17 cellular contexts compared by ENCODE assay signal in the genomic region with DNA sequence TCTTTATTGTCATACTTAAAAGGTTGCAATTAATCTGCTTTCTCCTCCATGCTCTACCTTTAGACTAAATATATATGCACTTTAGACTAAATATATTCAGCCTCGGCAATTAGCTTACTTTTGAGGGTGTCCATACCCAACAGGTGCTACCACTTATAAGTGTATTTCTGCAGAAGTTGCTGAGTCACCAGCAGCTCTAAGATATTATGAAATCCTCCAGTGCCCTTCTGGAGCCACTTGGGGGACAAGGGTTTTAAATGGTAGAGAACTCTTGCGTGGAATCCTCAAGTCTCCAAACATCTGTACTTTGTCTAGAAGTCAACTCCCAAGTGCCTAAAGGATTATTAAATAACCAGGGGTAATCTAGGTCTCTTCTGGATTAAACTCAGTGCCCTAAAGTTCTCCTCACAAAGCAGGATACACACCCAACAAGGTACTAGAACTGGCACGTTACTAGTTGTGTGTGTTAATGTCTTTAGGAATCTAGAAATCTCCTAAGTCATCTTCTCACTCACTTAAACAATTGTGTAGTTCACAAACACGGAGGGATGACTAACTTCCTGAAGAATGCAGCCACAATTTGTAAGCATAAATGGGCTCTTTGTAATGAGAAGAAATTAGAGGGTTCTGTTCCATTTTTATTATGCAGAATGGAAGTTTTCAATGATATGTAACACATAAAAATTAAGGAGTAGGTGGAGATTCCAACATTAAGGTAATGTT.
DNase-seq lines count a peak whose midpoint lies in the region; ATAC-seq and TF ChIP-seq lines count a peak whose summit lies in the region.
"Had no signal": no experiment of that assay in that cellular context is flagged by ENCODE, and none has a peak within 500 bp of the region (broad histone marks: within the 10 kb centered on the region; RNA-seq: fewer than 3 reads in every experiment).

No MANE protein-coding gene starts in this region.

- peak; percentile 9 for DNase-seq in AG08396 (ENCODE audit: low spot score)
- DNase-seq in HFFc6: peak; percentile 9
- peak; percentile 70 for DNase-seq in astrocyte of the hippocampus (ENCODE audit: low read depth, low spot score)
- DNase-seq in kidney glomerular epithelial cell (lab: John Stamatoyannopoulos, UW): peak; percentile 14
- DNase-seq in dorsolateral prefrontal cortex: no peak
- DNase-seq in CD4-positive, alpha-beta memory T cell: no peak
- no peak for DNase-seq in 8988T
- DNase-seq: activated CD4-positive, CD25-positive, alpha-beta regulatory T cell; activated T-cell treated with anti-CD3 and anti-CD28 coated beads, Interleukin-2, amount 50 U/mL, for 24 hours; anterior cingulate cortex; H9; Kasumi-1; naive thymus-derived CD4-positive, alpha-beta T cell; NCI-H510A; small intestine; upper lobe of right lung had no signal

- H3K36me3 ChIP-seq in CD4-positive, alpha-beta memory T cell (ENCODE audit: insufficient read depth, low read length): no peaks in the 10 kb centered on the region
- H3K36me3 ChIP-seq: upper lobe of right lung had no signal

- H3K9me3 Mint-ChIP-seq in HFFc6: no peaks in the 10 kb centered on the region
- no peaks in the 10 kb centered on the region for H3K9me3 Mint-ChIP-seq in CD4-positive, alpha-beta memory T cell
- H3K9me3 Mint-ChIP-seq: activated T-cell treated with anti-CD3 and anti-CD28 coated beads, Interleukin-2, amount 50 U/mL, for 24 hours; H9 had no signal

- H3K4me3 ChIP-seq in dorsolateral prefrontal cortex: no peak overlapping the region
- H3K4me3 ChIP-seq in CD4-positive, alpha-beta memory T cell (ENCODE audit: low read length in 2 of 2): no peak overlapping the region
- H3K4me3 ChIP-seq: upper lobe of right lung had no signal

- H3K36me3 Mint-ChIP-seq in HFFc6 (ENCODE audit: low read depth): no peaks in the 10 kb centered on the region
- peaks cover 6 to 13% of the 10 kb centered on the region in 2 donors for H3K36me3 Mint-ChIP-seq in CD4-positive, alpha-beta memory T cell

- H3K27ac ChIP-seq in dorsolateral prefrontal cortex: no peak overlapping the region
- no peak overlapping the region for H3K27ac ChIP-seq in CD4-positive, alpha-beta memory T cell (ENCODE audit: low read depth, low read length)
- H3K27ac ChIP-seq: upper lobe of right lung had no signal

- no peaks in the 10 kb centered on the region for H3K27me3 Mint-ChIP-seq in HFFc6 (ENCODE audit: insufficient read depth)
- H3K27me3 Mint-ChIP-seq in CD4-positive, alpha-beta memory T cell: no peaks in the 10 kb centered on the region
- H3K27me3 Mint-ChIP-seq: activated T-cell treated with anti-CD3 and anti-CD28 coated beads, Interleukin-2, amount 50 U/mL, for 24 hours; naive thymus-derived CD4-positive, alpha-beta T cell had no signal

- H3K4me3 Mint-ChIP-seq in HFFc6: no peak overlapping the region
- H3K4me3 Mint-ChIP-seq in CD4-positive, alpha-beta memory T cell: no peak overlapping the region
- H3K4me3 Mint-ChIP-seq: activated T-cell treated with anti-CD3 and anti-CD28 coated beads, Interleukin-2, amount 50 U/mL, for 24 hours; H9; naive thymus-derived CD4-positive, alpha-beta T cell had no signal

- intact Hi-C loops in dorsolateral prefrontal cortex (cut with DNase I): no loop called here
- intact Hi-C loops in CD4-positive, alpha-beta memory T cell (cut with micrococcal nuclease): no loop called here

- no peaks in the 10 kb centered on the region for H3K9me3 ChIP-seq in CD4-positive, alpha-beta memory T cell (ENCODE audit: control insufficient read depth in 1 of 2, low read length in 2 of 2)
- H3K9me3 ChIP-seq: upper lobe of right lung had no signal

- no peaks in the 10 kb centered on the region for H3K4me1 ChIP-seq in CD4-positive, alpha-beta memory T cell (ENCODE audit: insufficient read depth, low read length)
- H3K4me1 ChIP-seq: upper lobe of right lung had no signal

- no peak overlapping the region for H3K27ac Mint-ChIP-seq in HFFc6
- H3K27ac Mint-ChIP-seq in CD4-positive, alpha-beta memory T cell: peak overlapping the region in 1 of 7 donors; percentile 5
- H3K27ac Mint-ChIP-seq: activated T-cell treated with anti-CD3 and anti-CD28 coated beads, Interleukin-2, amount 50 U/mL, for 24 hours; naive thymus-derived CD4-positive, alpha-beta T cell had no signal

- no peak for TF ChIP-seq CTCF in HFFc6 (IDR thresholded peaks at IDR 0.05)
- no peak for TF ChIP-seq CTCF in dorsolateral prefrontal cortex (IDR thresholded peaks at IDR 0.05 in 54 of 56, conservative IDR thresholded peaks at IDR 0.05 in 2 of 56; ENCODE audit: low read depth in 1 of 56, partially characterized antibody in 56 of 56)

- H3K4me1 Mint-ChIP-seq in HFFc6 (ENCODE audit: low read depth): peaks cover 7% of the 10 kb centered on the region
- H3K4me1 Mint-ChIP-seq in CD4-positive, alpha-beta memory T cell: peaks cover 0 to 2% (median 0%) of the 10 kb centered on the region in 4 donors
- H3K4me1 Mint-ChIP-seq: naive thymus-derived CD4-positive, alpha-beta T cell had no signal

- CTCF ChIA-PET in CD4-positive, alpha-beta memory T cell (lab: Charles Lee; ENCODE audit: partially characterized antibody): no interaction called here

- POLR2A ChIA-PET in CD4-positive, alpha-beta memory T cell (lab: Charles Lee; ENCODE audit: partially characterized antibody): interaction anchor here (0.7 kb wide), 1 partner anchor 34 kb away, joined by 4 read pairs; no protein-coding TSS in a partner anchor

- H3K27me3 ChIP-seq in dorsolateral prefrontal cortex: no peaks in the 10 kb centered on the region
- no peaks in the 10 kb centered on the region for H3K27me3 ChIP-seq in CD4-positive, alpha-beta memory T cell (ENCODE audit: insufficient read depth, low read length)
- H3K27me3 ChIP-seq: upper lobe of right lung had no signal

- ATAC-seq in GM18520 (IDR thresholded peaks at IDR 0.05; ENCODE audit: unreplicated experiment): no peak
- ATAC-seq: naive thymus-derived CD4-positive, alpha-beta T cell; upper lobe of right lung had no signal

Comparison
In these comparisons a context has a peak if more than half of its experiments do, and no peak if none do; other contexts are left out.
1. DNase-seq: peak in AG08396 (single experiment), HFFc6 (single experiment), astrocyte of the hippocampus (single experiment) and kidney glomerular epithelial cell (single experiment); none in dorsolateral prefrontal cortex (0 of 10), CD4-positive, alpha-beta memory T cell (0 of 5) and 8988T (single experiment).